1 cellular context compared by ENCODE assay signal in the genomic region with DNA sequence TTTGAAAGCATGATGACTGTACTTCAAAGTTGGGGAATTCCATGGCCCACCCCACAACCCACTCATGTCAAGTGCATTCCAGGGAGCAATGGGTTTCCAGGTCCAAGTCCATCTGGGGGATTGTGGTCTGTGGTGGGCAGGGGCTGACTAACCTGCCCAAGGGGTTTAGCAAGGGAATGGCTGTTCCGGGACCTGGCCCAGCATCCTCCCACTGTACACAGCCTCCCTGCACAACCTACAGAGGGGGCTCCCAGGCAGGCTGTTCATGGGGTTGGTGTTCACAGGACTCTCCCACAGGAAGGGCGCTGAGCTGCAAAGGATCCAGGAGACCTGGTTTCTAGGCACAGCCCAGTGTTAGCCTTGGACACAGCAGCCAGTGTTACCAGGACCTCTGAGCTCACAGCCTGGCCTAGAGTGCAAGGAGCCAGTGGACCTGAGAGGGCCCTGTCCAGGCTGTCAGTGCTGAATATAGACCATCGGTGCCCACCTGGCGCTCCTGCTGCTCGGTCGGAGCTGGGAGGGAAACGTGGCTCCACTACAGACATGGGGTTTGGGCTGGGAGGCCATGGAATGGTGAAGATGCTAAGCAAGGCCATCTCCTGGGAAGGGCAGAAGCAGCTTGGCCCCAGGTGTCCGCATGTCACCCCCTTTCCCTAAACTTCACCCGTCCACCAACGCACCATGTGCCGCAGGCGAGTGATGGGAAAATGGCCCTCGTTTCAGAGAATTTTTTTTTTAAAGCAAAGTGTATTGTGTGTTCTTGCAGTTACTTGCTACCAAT.
TF ChIP-seq lines count a peak whose summit lies in the region.

No MANE protein-coding gene starts in this region.

TF ChIP-seq in SK-N-SH treated with all-trans-retinoic acid at 6 μM for 48 hours, 23 proteins besides CTCF, POLR2A, EP300 and RAD21 (continued from another document):
- TF ChIP-seq ZNF8 (CRISPR knock-in tag; IDR thresholded peaks at IDR 0.05), result no peak
- TF ChIP-seq TCF4 (CRISPR knock-in tag; IDR thresholded peaks at IDR 0.05; ENCODE audit: borderline replicate concordance), result no peak
TF ChIP-seq in SK-N-SH treated with all-trans-retinoic acid at 6 μM for 48 hours: peak in this region for 0.
